9 cellular contexts compared by ENCODE assay signal in the genomic region with DNA sequence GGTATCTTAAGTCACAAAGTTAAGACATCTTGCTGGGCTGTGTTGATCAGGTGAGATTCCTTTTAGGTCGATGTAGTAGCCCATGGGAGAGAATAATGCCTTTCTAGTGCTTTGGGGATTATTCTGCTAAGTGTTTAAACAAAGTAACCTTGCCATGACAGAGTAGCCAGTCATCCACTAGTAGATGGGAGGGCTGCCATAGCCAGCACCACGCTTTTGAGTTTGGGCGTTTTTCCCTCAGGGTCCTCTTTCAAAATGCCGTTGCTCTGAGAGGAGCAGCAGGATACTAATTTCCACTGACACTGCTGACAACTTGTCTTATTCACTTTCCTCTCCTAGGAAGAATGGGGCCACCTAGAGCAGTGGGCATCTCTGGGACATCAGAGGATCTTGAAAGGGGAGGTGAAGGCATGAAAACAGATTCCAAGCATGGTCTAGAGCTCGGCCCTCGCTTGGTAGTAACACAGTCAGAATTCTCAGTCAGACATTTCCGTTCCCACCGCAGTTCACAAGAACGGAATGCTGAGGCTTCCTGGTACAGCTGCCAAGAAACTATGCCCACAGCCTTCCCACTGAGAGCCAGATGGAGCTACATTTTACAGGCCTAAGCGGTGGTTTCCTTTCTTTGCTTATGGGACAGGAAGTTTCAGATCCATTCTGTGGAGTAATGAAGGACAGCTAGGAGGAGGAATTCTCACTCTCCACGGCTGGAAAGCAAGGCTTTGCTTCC. TPM values are rescaled to one million over a fixed set of nuclear protein-coding genes. Genes with fewer than 3 reads are reported as not detected.
DNase-seq lines count a peak whose midpoint lies in the region; ATAC-seq, FAIRE-seq and TF ChIP-seq lines count a peak whose summit lies in the region.
"Had no signal": no experiment of that assay in that cellular context is flagged by ENCODE, and none has a peak within 500 bp of the region (broad histone marks: within the 10 kb centered on the region; RNA-seq: fewer than 3 reads in every experiment).

No MANE protein-coding gene starts in this region.

- no peak for FAIRE-seq in bronchial epithelial cell (lab: Jason Lieb, UNC)
- FAIRE-seq: frontal cortex had no signal

- peak; percentile 38 to 62 (median 57) for ATAC-seq in right lobe of liver
- ATAC-seq in upper lobe of right lung = peak; percentile 69
- ATAC-seq in HG03469 (IDR thresholded peaks at IDR 0.05; ENCODE audit: unreplicated experiment) = no peak
- ATAC-seq in GM21723 (IDR thresholded peaks at IDR 0.05; ENCODE audit: unreplicated experiment) = no peak

- intact Hi-C loops in right lobe of liver (cut with DNase I) = no loop called here
- intact Hi-C loops in upper lobe of right lung (cut with DNase I) = no loop called here

- TF ChIP-seq POLR2A in right lobe of liver (IDR thresholded peaks at IDR 0.05) = no peak

- no peaks in the 10 kb centered on the region for H3K9me3 ChIP-seq in right lobe of liver
- H3K9me3 ChIP-seq in upper lobe of right lung = no peaks in the 10 kb centered on the region

- H3K4me1 ChIP-seq in right lobe of liver (no peaks in the 10 kb centered on the region), upper lobe of right lung (peaks cover 5% of the 10 kb centered on the region)

- no peaks in the 10 kb centered on the region for H3K27me3 ChIP-seq in bronchial epithelial cell (ENCODE audit: control insufficient read depth, insufficient read depth, low read length)
- H3K27me3 ChIP-seq in right lobe of liver = no peaks in the 10 kb centered on the region
- H3K27me3 ChIP-seq in upper lobe of right lung = no peaks in the 10 kb centered on the region

- H3K27ac ChIP-seq in right lobe of liver (no peak overlapping the region), upper lobe of right lung (peak overlapping the region; percentile 61)

- TF ChIP-seq CTCF in bronchial epithelial cell (IDR thresholded peaks at IDR 0.05; ENCODE audit: insufficient read depth, low read length, severe bottlenecking) = no peak
- no peak for TF ChIP-seq CTCF in right lobe of liver (IDR thresholded peaks at IDR 0.05)
- TF ChIP-seq CTCF in upper lobe of right lung (IDR thresholded peaks at IDR 0.05) = no peak

- H3K4me3 ChIP-seq in bronchial epithelial cell (ENCODE audit: low read depth, low read length) (no peak overlapping the region), right lobe of liver (no peak overlapping the region), upper lobe of right lung (no peak overlapping the region)

- 37% methylated on average over 11 of the region's 11 CpGs for WGBS in right lobe of liver (ENCODE audit: insufficient coverage, low coverage, low lambda C conversion rate, missing lambda C conversion rate)

- DNase-seq in HT1080 (ENCODE audit: low read depth) (peak; percentile 92), bronchial epithelial cell (ENCODE audit: low read depth) (peak; percentile 84), right lobe of liver (no peak), upper lobe of right lung (no peak), NK-92 (lab: John Stamatoyannopoulos, UW; ENCODE audit: unreplicated experiment) (no peak)
- DNase-seq: NCI-H748 treated with DMSO at 0.1 percent for 48 hours had no signal

- H3K36me3 ChIP-seq in bronchial epithelial cell (ENCODE audit: control insufficient read depth, insufficient read depth, low read length) = no peaks in the 10 kb centered on the region
- no peaks in the 10 kb centered on the region for H3K36me3 ChIP-seq in right lobe of liver
- no peaks in the 10 kb centered on the region for H3K36me3 ChIP-seq in upper lobe of right lung

RNA-seq across cellular contexts. Expression of a gene that starts 15.3 kb away (rescaled TPM):
- total RNA-seq in HT1080 (2014; rRNA removed; shearing (Covaris generic)) = 42.5 and 69.9 TPM in 2 replicates
- polyA plus RNA-seq in HT1080 (2015; cell fraction: cytosol; rRNA removed) = 47.3 and 52.1 TPM in 2 replicates
- polyA plus RNA-seq in HT1080 (2015; cell fraction: nucleus; rRNA removed) = 55.1 and 56.4 TPM in 2 replicates
- 25.0 and 30.0 TPM in 2 replicates for total RNA-seq in bronchial epithelial cell
- total RNA-seq in right lobe of liver = 10 to 100 TPM; 24.1 to 44.5 (median 28.4) TPM
- total RNA-seq in upper lobe of right lung = 77.8 TPM

Comparison
In these comparisons a context has a peak if more than half of its experiments do, and no peak if none do; other contexts are left out.
1. DNase-seq: peak in HT1080 (single experiment) and bronchial epithelial cell (single experiment); none in right lobe of liver (0 of 3), upper lobe of right lung (single experiment) and NK-92 (single experiment).
2. ATAC-seq: peak in right lobe of liver (4 of 4) and upper lobe of right lung (single experiment); none in HG03469 (single experiment) and GM21723 (single experiment).